In the genomic region with DNA sequence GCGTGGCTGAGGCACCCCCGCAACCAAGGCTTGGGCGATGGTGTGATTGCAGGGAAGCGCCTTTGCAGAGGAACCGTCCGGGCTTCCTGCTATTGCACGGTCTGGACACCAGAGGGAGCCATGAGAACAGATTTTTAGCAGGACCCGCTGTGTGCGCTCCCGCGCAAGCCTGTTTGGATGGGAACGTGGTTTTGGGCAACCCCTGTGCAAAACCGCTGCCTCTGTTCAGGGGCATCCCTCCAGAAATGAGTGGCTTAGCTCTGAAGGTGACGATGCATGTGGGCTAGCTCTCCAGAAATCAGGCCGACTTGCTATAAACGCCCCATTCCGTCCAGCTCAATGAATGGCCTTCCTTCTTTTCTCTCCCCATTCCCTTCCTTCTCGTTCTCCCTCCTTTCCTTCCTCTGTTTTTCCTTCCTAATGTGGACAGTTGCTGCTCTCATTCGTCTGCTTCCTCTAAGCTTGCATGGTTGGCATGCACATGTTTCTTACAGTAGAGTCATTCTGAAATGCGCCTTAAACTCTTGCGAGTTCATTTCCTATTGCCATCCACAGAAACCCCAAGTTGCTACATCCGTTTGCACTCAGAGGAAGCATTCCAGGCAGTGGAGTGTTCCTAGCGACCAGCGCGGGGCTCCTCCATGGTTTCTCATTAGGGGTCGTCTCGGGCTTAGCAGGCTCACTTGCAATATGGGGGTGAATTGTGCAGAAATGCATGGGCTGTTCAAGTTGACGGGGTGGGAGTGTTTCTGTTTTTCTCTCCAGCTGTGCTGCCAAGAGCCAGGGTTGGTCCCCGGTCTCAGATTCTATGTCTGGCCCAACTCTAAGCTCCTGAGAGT, we compare ENCODE assay signal across 1 cellular context.
TF ChIP-seq lines count a peak whose summit lies in the region.

No MANE protein-coding gene starts in this region.

TF ChIP-seq in Ishikawa, 13 proteins besides CTCF, POLR2A, EP300 and RAD21 (continued from another document):
- TF ChIP-seq, protein P1, sequence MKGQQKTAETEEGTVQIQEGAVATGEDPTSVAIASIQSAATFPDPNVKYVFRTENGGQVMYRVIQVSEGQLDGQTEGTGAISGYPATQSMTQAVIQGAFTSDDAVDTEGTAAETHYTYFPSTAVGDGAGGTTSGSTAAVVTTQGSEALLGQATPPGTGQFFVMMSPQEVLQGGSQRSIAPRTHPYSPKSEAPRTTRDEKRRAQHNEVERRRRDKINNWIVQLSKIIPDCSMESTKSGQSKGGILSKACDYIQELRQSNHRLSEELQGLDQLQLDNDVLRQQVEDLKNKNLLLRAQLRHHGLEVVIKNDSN (IDR thresholded peaks at IDR 0.05) = no peak
- TF ChIP-seq TEAD4 (IDR thresholded peaks at IDR 0.05) (no peak), NFIC (IDR thresholded peaks at IDR 0.05) (no peak)
